In genomic region chr2:86216577-86217555, GRCh38 we compare ENCODE assay signal across 1 cellular context.
A peak's percentile ranks its signal among the peaks of the same experiment; 100 is the strongest.
TF ChIP-seq lines count a peak whose summit lies in the region.

No MANE protein-coding gene starts in this region.

TF ChIP-seq in K562, 482 proteins besides CTCF, POLR2A, EP300 and RAD21 (continued from another document and continues in another):
- TF ChIP-seq AFF4 (CRISPR knock-in tag; IDR thresholded peaks at IDR 0.05): no peak
- no peak for TF ChIP-seq SMAD2 (IDR thresholded peaks at IDR 0.05; ENCODE audit: low read depth, low read length)
- TF ChIP-seq ZBTB26 (CRISPR knock-in tag; IDR thresholded peaks at IDR 0.05): no peak
- TF ChIP-seq NFATC3 (IDR thresholded peaks at IDR 0.05): no peak
- TF ChIP-seq POLR2AphosphoS2 (IDR thresholded peaks at IDR 0.05; ENCODE audit: low read length): no peak
- TF ChIP-seq ETV1 (tag; conservative IDR thresholded peaks at IDR 0.05; ENCODE audit: low read depth): 0 out of 2 replicates have a peak, but pooled peaks have one; percentile 7
- TF ChIP-seq FOS (IDR thresholded peaks at IDR 0.05; ENCODE audit: extremely low read depth, insufficient read length): no peak
- TF ChIP-seq BCOR (IDR thresholded peaks at IDR 0.05): no peak
- TF ChIP-seq NR2F6 (CRISPR knock-in tag; IDR thresholded peaks at IDR 0.05): 0 out of 2 replicates have a peak, but pooled peaks have one; percentile 32
- TF ChIP-seq CSDE1 (IDR thresholded peaks at IDR 0.05): no peak
- TF ChIP-seq STAT5A (IDR thresholded peaks at IDR 0.05; ENCODE audit: borderline replicate concordance, low read length): peak; percentile 53; the same call in 1 of the 2 replicates
- no peak for TF ChIP-seq HMBOX1 (IDR thresholded peaks at IDR 0.05)
- no peak for TF ChIP-seq SAFB2 (IDR thresholded peaks at IDR 0.05; ENCODE audit: borderline replicate concordance, low read depth, low read length, severe bottlenecking)
- no peak for TF ChIP-seq SIN3B (IDR thresholded peaks at IDR 0.05; ENCODE audit: low read depth)
- TF ChIP-seq CHD2 (IDR thresholded peaks at IDR 0.05; ENCODE audit: low read depth, low read length): no peak
- no peak for TF ChIP-seq ZNF280B (CRISPR knock-in tag; IDR thresholded peaks at IDR 0.05)
- TF ChIP-seq KHSRP (IDR thresholded peaks at IDR 0.05): no peak
- TF ChIP-seq HES1 (IDR thresholded peaks at IDR 0.05; ENCODE audit: low read depth): no peak
- TF ChIP-seq ZNF609 (CRISPR knock-in tag; IDR thresholded peaks at IDR 0.05; ENCODE audit: borderline replicate concordance): no peak
- TF ChIP-seq OTX1 (CRISPR knock-in tag; IDR thresholded peaks at IDR 0.05): no peak
- peak in 1 of 2 experiments; percentile 77; a peak in 3 of 4 replicates for TF ChIP-seq RCOR1 (IDR thresholded peaks at IDR 0.05; ENCODE audit: borderline replicate concordance in 1 of 2, low read depth in 2 of 2, low read length in 2 of 2)
- no peak for TF ChIP-seq MTF1 (CRISPR knock-in tag; IDR thresholded peaks at IDR 0.05; ENCODE audit: borderline replicate concordance)
- TF ChIP-seq SP1 (CRISPR knock-in tag; IDR thresholded peaks at IDR 0.05): no peak
- TF ChIP-seq TAF7 (tag; IDR thresholded peaks at IDR 0.05): no peak; the same call in 1 of the 2 replicates
- 0 out of 2 replicates have a peak, but pooled peaks have one; percentile 15 for TF ChIP-seq NR2C1 (IDR thresholded peaks at IDR 0.05)
- 0 out of 2 replicates have a peak, but pooled peaks have one; percentile 26 for TF ChIP-seq NR2C1 (tag; IDR thresholded peaks at IDR 0.05)
- TF ChIP-seq PHF21A (IDR thresholded peaks at IDR 0.05; ENCODE audit: borderline replicate concordance, low read depth): no peak
- peak; percentile 64; the same call in 1 of the 2 replicates for TF ChIP-seq CTBP1 (IDR thresholded peaks at IDR 0.05; ENCODE audit: borderline replicate concordance)
- peak; percentile 35 for TF ChIP-seq USF2 (CRISPR knock-in tag; IDR thresholded peaks at IDR 0.05)
- TF ChIP-seq JUN (IDR thresholded peaks at IDR 0.05; ENCODE audit: borderline replicate concordance, low read depth, low read length): no peak
- TF ChIP-seq JUN (CRISPR knock-in tag; IDR thresholded peaks at IDR 0.05; ENCODE audit: borderline replicate concordance): no peak
- TF ChIP-seq PRMT5 (CRISPR knock-in tag; IDR thresholded peaks at IDR 0.05): no peak
- no peak for TF ChIP-seq ZNF354B (CRISPR knock-in tag; IDR thresholded peaks at IDR 0.05)
- no peak for TF ChIP-seq ZBTB9 (CRISPR knock-in tag; IDR thresholded peaks at IDR 0.05)
- no peak for TF ChIP-seq U2AF1 (optimal IDR thresholded peaks at IDR 0.05; ENCODE audit: low read depth, low read length)
- no peak for TF ChIP-seq RFX5 (IDR thresholded peaks at IDR 0.05; ENCODE audit: low read depth, low read length)
- no peak for TF ChIP-seq ZNF232 (CRISPR knock-in tag; IDR thresholded peaks at IDR 0.05)
- no peak for TF ChIP-seq ZNF175 (CRISPR knock-in tag; IDR thresholded peaks at IDR 0.05; ENCODE audit: low read depth)
- TF ChIP-seq PHB (CRISPR knock-in tag; IDR thresholded peaks at IDR 0.05): no peak
- peak; percentile 81 for TF ChIP-seq DPF2 (IDR thresholded peaks at IDR 0.05)
- TF ChIP-seq RB1 (IDR thresholded peaks at IDR 0.05; ENCODE audit: low read depth): no peak
- no peak for TF ChIP-seq KAT8 (IDR thresholded peaks at IDR 0.05; ENCODE audit: low read depth)
- no peak for TF ChIP-seq ATF6 (CRISPR knock-in tag; IDR thresholded peaks at IDR 0.05)
- no peak for TF ChIP-seq ELF2 (CRISPR knock-in tag; IDR thresholded peaks at IDR 0.05)
- TF ChIP-seq RBBP5 (IDR thresholded peaks at IDR 0.05; ENCODE audit: borderline replicate concordance, insufficient read depth, low read length, poor library complexity, severe bottlenecking): no peak
- TF ChIP-seq NFE2 (IDR thresholded peaks at IDR 0.05; ENCODE audit: low read depth): peak; percentile 98
- TF ChIP-seq EGR1 (conservative IDR thresholded peaks at IDR 0.05): peak; percentile 74
- no peak for TF ChIP-seq NR1H2 (CRISPR knock-in tag; IDR thresholded peaks at IDR 0.05)
- TF ChIP-seq DACH1 (IDR thresholded peaks at IDR 0.05; ENCODE audit: partially characterized antibody): peak; percentile 18
- no peak for TF ChIP-seq SNIP1 (IDR thresholded peaks at IDR 0.05; ENCODE audit: low read depth)
- no peak for TF ChIP-seq ZNF551 (CRISPR knock-in tag; IDR thresholded peaks at IDR 0.05)
- no peak for TF ChIP-seq MED1 (CRISPR knock-in tag; IDR thresholded peaks at IDR 0.05; ENCODE audit: borderline replicate concordance)
- TF ChIP-seq SMARCA4 (IDR thresholded peaks at IDR 0.05): peak; percentile 76
- no peak for TF ChIP-seq PTTG1 (tag; IDR thresholded peaks at IDR 0.05; ENCODE audit: low read depth)
- TF ChIP-seq SMAD3 (CRISPR knock-in tag; conservative IDR thresholded peaks at IDR 0.05): no peak
